13 cellular contexts compared by ENCODE assay signal in genomic region chr1:54705153-54705552, GRCh38.
"Had no signal": no experiment of that assay in that cellular context is flagged by ENCODE, and none has a peak within 500 bp of the region (broad histone marks: within the 10 kb centered on the region; RNA-seq: fewer than 3 reads in every experiment).

No MANE protein-coding gene starts in this region.

- H3K4me3 ChIP-seq: lower lobe of right lung, pancreas, tibial artery had no signal

- H3K36me3 ChIP-seq: lower lobe of right lung, pancreas had no signal

- H3K27me3 ChIP-seq: pancreas, tibial artery had no signal

- H3K4me1 ChIP-seq: lower lobe of right lung, pancreas, tibial artery had no signal

- H3K9me3 ChIP-seq: lower lobe of right lung, pancreas, tibial artery had no signal

- DNase-seq: activated B cell treated with CpG ODN at 0.5 μM for 24 hours; activated CD4-positive, alpha-beta T cell treated with anti-CD3 and anti-CD28 coated beads for 48 hours; activated CD8-positive, alpha-beta memory T cell treated with anti-CD3 and anti-CD28 coated beads, Interleukin-2, amount 50 U/mL, for 48 hours; activated gamma-delta T cell treated with Interleukin-2 at 50 U/mL for 16 hours; amygdala; effector memory CD8-positive, alpha-beta T cell; lower lobe of right lung; midbrain; pancreas; stimulated activated CD4-positive, alpha-beta T cell treated with anti-CD3 and anti-CD28 coated beads, Interleukin-4, amount 100 ng/mL, for 1 hour; stimulated activated naive B cell treated with anti-CD40 and anti-IgM and Interleukin-4, amounts not matched to agents 10 μg/mL and 1 μg/mL and 100 μg/mL, for 72 hours; tibial artery had no signal

- ATAC-seq: effector memory CD8-positive, alpha-beta T cell; lower lobe of right lung; pancreas; stimulated activated naive B cell treated with anti-CD40 and anti-IgM and Interleukin-4, amounts not matched to agents 10 μg/mL and 1 μg/mL and 100 μg/mL, for 72 hours had no signal

- H3K27ac ChIP-seq: epithelial cell of prostate, lower lobe of right lung, pancreas, tibial artery had no signal
